In the genomic region with DNA sequence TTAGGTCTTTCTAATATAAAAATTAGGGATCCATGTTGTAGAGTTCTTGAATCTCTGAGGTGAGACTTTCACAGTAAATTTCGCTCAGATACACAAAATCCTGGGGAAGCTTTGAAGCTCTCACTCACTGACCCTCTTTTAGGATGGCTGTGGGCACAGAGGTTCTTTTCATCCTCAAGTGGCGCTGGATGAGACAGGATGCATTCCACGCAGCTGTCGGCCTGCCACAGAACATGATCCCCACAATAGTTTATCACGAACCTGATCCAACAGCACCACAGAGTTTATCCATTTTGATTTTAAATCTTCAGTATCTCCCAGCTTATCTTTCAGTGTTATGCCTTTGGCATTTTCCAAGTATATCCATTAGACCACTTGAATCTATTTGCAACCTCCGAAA, we compare ENCODE assay signal across 5 cellular contexts.
"Had no signal": no experiment of that assay in that cellular context is flagged by ENCODE, and none has a peak within 500 bp of the region (broad histone marks: within the 10 kb centered on the region; RNA-seq: fewer than 3 reads in every experiment).

No MANE protein-coding gene starts in this region.

- ATAC-seq: GM23338 had no signal

- H3K4me3 ChIP-seq: GM23338, K562 had no signal

- DNase-seq: H9, HCEC 1CT, IMR-90 had no signal
